22 cellular contexts compared by ENCODE assay signal in genomic region chr2:57862727-57863126, GRCh38.
"Had no signal": no experiment of that assay in that cellular context is flagged by ENCODE, and none has a peak within 500 bp of the region (broad histone marks: within the 10 kb centered on the region; RNA-seq: fewer than 3 reads in every experiment).

No MANE protein-coding gene starts in this region.

- H3K4me1 Mint-ChIP-seq: activated B cell treated with CpG ODN at 0.5 μM for 24 hours; activated CD4-positive, alpha-beta memory T cell treated with anti-CD3 and anti-CD28 coated beads, Interleukin-2, amount 10 ng/mL, durations not matched to agents 7 days and 5 days; activated CD4-positive, alpha-beta T cell treated with anti-CD3 and anti-CD28 coated beads, Interleukin-2, amount 10 ng/mL, durations not matched to agents 7 days and 5 days; activated naive CD4-positive, alpha-beta T cell treated with anti-CD3 and anti-CD28 coated beads, Interleukin-2, amount 10 ng/mL, durations not matched to agents 7 days and 5 days; activated naive CD8-positive, alpha-beta T cell treated with anti-CD3 and anti-CD28 coated beads for 36 hours; T-helper 17 cell had no signal

- H3K27me3 Mint-ChIP-seq: activated B cell treated with CpG ODN at 0.5 μM for 24 hours; activated CD4-positive, alpha-beta memory T cell treated with anti-CD3 and anti-CD28 coated beads, Interleukin-2, amount 10 ng/mL, durations not matched to agents 7 days and 5 days; activated CD4-positive, alpha-beta T cell treated with anti-CD3 and anti-CD28 coated beads, Interleukin-2, amount 10 ng/mL, durations not matched to agents 7 days and 5 days; activated naive CD4-positive, alpha-beta T cell treated with anti-CD3 and anti-CD28 coated beads, Interleukin-2, amount 10 ng/mL, durations not matched to agents 7 days and 5 days; activated naive CD8-positive, alpha-beta T cell treated with anti-CD3 and anti-CD28 coated beads for 36 hours; T-helper 17 cell had no signal

- DNase-seq: activated B cell treated with CpG ODN at 0.5 μM for 24 hours; activated CD4-positive, alpha-beta memory T cell treated with anti-CD3 and anti-CD28 coated beads, Interleukin-2, amount 10 ng/mL, durations not matched to agents 7 days and 5 days; activated CD4-positive, alpha-beta T cell treated with anti-CD3 and anti-CD28 coated beads, Interleukin-2, amount 10 ng/mL, durations not matched to agents 7 days and 5 days; activated gamma-delta T cell treated with Interleukin-2 at 50 U/mL for 16 hours; activated naive CD4-positive, alpha-beta T cell treated with anti-CD3 and anti-CD28 coated beads, Interleukin-2, amount 10 ng/mL, durations not matched to agents 7 days and 5 days; activated naive CD8-positive, alpha-beta T cell treated with anti-CD3 and anti-CD28 coated beads for 36 hours; activated T-cell treated with anti-CD3 and anti-CD28 coated beads for 4 hours; activated T-cell treated with anti-CD3 and anti-CD28 coated beads, Interleukin-2, amount 50 U/mL, for 72 hours; brain microvascular endothelial cell; Karpas-422; MM.1S; NCI-H1105; NCI-H1436; NCI-H187; NCI-H2081; NCI-H446; NCI-H526; SIG-M5; T-helper 17 cell; T-helper 9 cell had no signal

- H3K36me3 Mint-ChIP-seq: activated naive CD4-positive, alpha-beta T cell treated with anti-CD3 and anti-CD28 coated beads, Interleukin-2, amount 10 ng/mL, durations not matched to agents 7 days and 5 days; activated naive CD8-positive, alpha-beta T cell treated with anti-CD3 and anti-CD28 coated beads for 36 hours had no signal

- H3K27ac Mint-ChIP-seq: activated B cell treated with CpG ODN at 0.5 μM for 24 hours; activated CD4-positive, alpha-beta memory T cell treated with anti-CD3 and anti-CD28 coated beads, Interleukin-2, amount 10 ng/mL, durations not matched to agents 7 days and 5 days; activated CD4-positive, alpha-beta T cell treated with anti-CD3 and anti-CD28 coated beads, Interleukin-2, amount 10 ng/mL, durations not matched to agents 7 days and 5 days; activated naive CD4-positive, alpha-beta T cell treated with anti-CD3 and anti-CD28 coated beads, Interleukin-2, amount 10 ng/mL, durations not matched to agents 7 days and 5 days; activated naive CD8-positive, alpha-beta T cell treated with anti-CD3 and anti-CD28 coated beads for 36 hours; activated T-cell treated with anti-CD3 and anti-CD28 coated beads, Interleukin-2, amount 50 U/mL, for 72 hours; activated T-helper 2 cell treated with anti-CD3 and anti-CD28 coated beads, Interferon-gamma antibody, Interleukin-2, Interleukin-4, amounts not matched to agents 10 μg/mL and 5 μg/mL and 100 μg/mL, durations not matched to agents 14 hours and 24 hours and 36 hours; T-helper 17 cell had no signal

- H3K4me3 ChIP-seq: cardiac muscle cell had no signal

- H3K27me3 ChIP-seq: brain microvascular endothelial cell, cardiac muscle cell had no signal

- H3K27ac ChIP-seq: brain microvascular endothelial cell, cardiac muscle cell had no signal

- ATAC-seq: activated T-cell treated with anti-CD3 and anti-CD28 coated beads, Interleukin-2, amount 50 U/mL, for 72 hours; T-helper 17 cell had no signal

- H3K36me3 ChIP-seq: brain microvascular endothelial cell, cardiac muscle cell had no signal

- H3K9me3 Mint-ChIP-seq: activated B cell treated with CpG ODN at 0.5 μM for 24 hours; activated CD4-positive, alpha-beta memory T cell treated with anti-CD3 and anti-CD28 coated beads, Interleukin-2, amount 10 ng/mL, durations not matched to agents 7 days and 5 days; activated CD4-positive, alpha-beta T cell treated with anti-CD3 and anti-CD28 coated beads, Interleukin-2, amount 10 ng/mL, durations not matched to agents 7 days and 5 days; activated naive CD4-positive, alpha-beta T cell treated with anti-CD3 and anti-CD28 coated beads, Interleukin-2, amount 10 ng/mL, durations not matched to agents 7 days and 5 days; activated naive CD8-positive, alpha-beta T cell treated with anti-CD3 and anti-CD28 coated beads for 36 hours; activated T-cell treated with anti-CD3 and anti-CD28 coated beads, Interleukin-2, amount 50 U/mL, for 72 hours; activated T-helper 2 cell treated with anti-CD3 and anti-CD28 coated beads, Interferon-gamma antibody, Interleukin-2, Interleukin-4, amounts not matched to agents 10 μg/mL and 5 μg/mL and 100 μg/mL, durations not matched to agents 14 hours and 24 hours and 36 hours had no signal

- H3K4me3 Mint-ChIP-seq: activated B cell treated with CpG ODN at 0.5 μM for 24 hours; activated CD4-positive, alpha-beta memory T cell treated with anti-CD3 and anti-CD28 coated beads, Interleukin-2, amount 10 ng/mL, durations not matched to agents 7 days and 5 days; activated CD4-positive, alpha-beta T cell treated with anti-CD3 and anti-CD28 coated beads, Interleukin-2, amount 10 ng/mL, durations not matched to agents 7 days and 5 days; activated naive CD4-positive, alpha-beta T cell treated with anti-CD3 and anti-CD28 coated beads, Interleukin-2, amount 10 ng/mL, durations not matched to agents 7 days and 5 days; activated naive CD8-positive, alpha-beta T cell treated with anti-CD3 and anti-CD28 coated beads for 36 hours; activated T-cell treated with anti-CD3 and anti-CD28 coated beads, Interleukin-2, amount 50 U/mL, for 72 hours; T-helper 17 cell had no signal
